Comparison of ENCODE assay signal across 8 cellular contexts in the genomic region with DNA sequence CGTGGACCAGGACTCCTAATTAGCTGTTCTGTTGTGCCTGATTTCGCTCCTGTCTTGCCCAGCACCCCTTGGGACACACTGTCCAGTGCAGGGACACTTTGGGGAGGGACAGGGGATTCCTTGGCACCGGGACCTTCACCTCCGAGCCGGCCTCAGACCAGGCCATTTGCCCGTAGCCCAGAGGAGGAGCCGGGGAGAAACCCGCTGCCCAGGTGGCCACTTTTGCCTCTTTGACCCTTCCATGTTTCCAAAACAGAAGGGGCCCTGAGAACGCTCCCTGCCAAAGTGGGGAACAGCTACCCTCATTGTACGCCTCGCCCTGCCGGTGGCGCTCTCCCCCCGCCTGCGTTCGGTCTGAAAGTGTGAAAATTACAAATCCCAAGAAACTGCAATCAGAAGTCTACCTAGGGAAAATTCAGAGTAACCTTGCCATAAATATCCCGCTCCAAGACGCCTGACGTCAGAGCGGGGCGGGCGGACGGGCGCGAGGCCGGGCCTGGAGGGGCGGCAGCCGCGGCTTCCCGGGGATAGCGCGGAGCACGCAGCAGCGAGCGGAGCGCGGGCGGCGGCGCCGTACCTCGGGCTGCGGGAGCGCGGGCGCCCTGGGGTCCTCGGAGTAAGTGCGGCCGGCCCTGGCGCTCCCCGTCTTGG. TPM values are rescaled to one million over a fixed set of nuclear protein-coding genes. Genes with fewer than 3 reads are reported as not detected.
A peak's percentile ranks its signal among the peaks of the same experiment; 100 is the strongest.
DNase-seq lines count a peak whose midpoint lies in the region; ATAC-seq and TF ChIP-seq lines count a peak whose summit lies in the region.

DAAM2 (plus strand) TSS at position 527 of the 651 bp plus-strand sequence. CDS start 63,927 bp downstream, outside the sequence.

- H3K27ac ChIP-seq in adipose tissue (ENCODE audit: low read depth, low read length) (no peak within 1 kb of the TSS), hepatocyte (peak within 1 kb of the TSS; percentile 86)

- H3K27me3 ChIP-seq in hepatocyte, result peaks cover 8% of the 10 kb centered on the region

- H4K20me1 ChIP-seq in hepatocyte (ENCODE audit: insufficient read depth, poor library complexity, severe bottlenecking), result peaks cover 2% of the 10 kb centered on the region

- H3K9me2 ChIP-seq in hepatocyte (replicated peaks; ENCODE audit: insufficient read depth), result no peaks in the 10 kb centered on the region

- peak within 1 kb of the TSS; percentile 88 for H2AFZ ChIP-seq in hepatocyte

- peak within 1 kb of the TSS; percentile 99 for H3K4me2 ChIP-seq in hepatocyte

- no peak for ATAC-seq in HG02798 (IDR thresholded peaks at IDR 0.05; ENCODE audit: poor library complexity, unreplicated experiment)

- CTCF ChIA-PET in HEK293T (lab: Yijun Ruan, JAX), result interaction anchor here (0.7 to 1.0 kb wide), 2 partner anchors 38 to 1126 kb away, joined by 3 to 5 read pairs; no protein-coding TSS in a partner anchor

- DNase-seq in HEK293T (ENCODE audit: extremely low spot score), result peak; percentile 75
- peak; percentile 78 for DNase-seq in hepatocyte (ENCODE audit: low spot score)
- DNase-seq in putamen (ENCODE audit: low spot score), result peak; percentile 69
- no peak for DNase-seq in A172 (ENCODE audit: low spot score)
- no peak for DNase-seq in middle frontal gyrus (ENCODE audit: extremely low spot score, low spot score)
- DNase-seq in COR-L47 (lab: John Stamatoyannopoulos, UW), result no peak

- peak within 1 kb of the TSS; percentile 89 for H3K4me3 ChIP-seq in hepatocyte

- 5% methylated on average over 51 of the region's 51 CpGs for WGBS in adipose tissue, 3 donors
- WGBS in hepatocyte (ENCODE audit: low lambda C conversion rate, missing lambda C conversion rate), result 6% methylated on average over 51 of the region's 51 CpGs

- H3K9me3 ChIP-seq in hepatocyte (ENCODE audit: low read depth), result no peaks in the 10 kb centered on the region

- POLR2A ChIA-PET in HEK293T (lab: Yijun Ruan, JAX), result no interaction called here

- peaks cover 16% of the 10 kb centered on the region for H3K4me1 ChIP-seq in hepatocyte (ENCODE audit: insufficient read depth)

- H3K36me3 ChIP-seq in hepatocyte (replicated peaks; ENCODE audit: insufficient read depth, low read depth), result no peaks in the 10 kb centered on the region

- peak; percentile 11 for TF ChIP-seq CTCF in hepatocyte (IDR thresholded peaks at IDR 0.05; ENCODE audit: poor library complexity)

- peaks cover 21% of the 10 kb centered on the region for H3K79me2 ChIP-seq in hepatocyte

TF ChIP-seq in HEK293T, 16 proteins besides CTCF, POLR2A, EP300 and RAD21:
- peak; percentile 52 for TF ChIP-seq PKNOX1 (IDR thresholded peaks at IDR 0.05)
- TF ChIP-seq FOXA1 (IDR thresholded peaks at IDR 0.05), result no peak
- no peak for TF ChIP-seq HDGF (IDR thresholded peaks at IDR 0.05; ENCODE audit: borderline replicate concordance)
- TF ChIP-seq BHLHE40 (IDR thresholded peaks at IDR 0.05; ENCODE audit: borderline replicate concordance), result no peak
- 0 out of 2 replicates have a peak, but pooled peaks have one; percentile 33 for TF ChIP-seq FOXM1 (IDR thresholded peaks at IDR 0.05; ENCODE audit: borderline replicate concordance)
- TF ChIP-seq L3MBTL2 (conservative IDR thresholded peaks at IDR 0.05), result peak; percentile 52
- TF ChIP-seq TARDBP (IDR thresholded peaks at IDR 0.05), result no peak
- no peak for TF ChIP-seq SUZ12 (IDR thresholded peaks at IDR 0.05)

RNA-seq across cellular contexts. Expression of gene DAAM2, which starts in this region (rescaled TPM):
- 10 to 100 TPM in 2 of 3 donors, 1 to 10 TPM in 1; 6.4 to 51.6 (median 16.7) TPM for polyA plus RNA-seq in adipose tissue
- total RNA-seq in hepatocyte, result 11.4 and 15.1 TPM in 2 replicates
- 8.3 and 11.7 TPM in 2 replicates for polyA plus RNA-seq in hepatocyte
- total RNA-seq in A172 (2014; rRNA removed; shearing (Covaris generic)), result 0.10 TPM in 1 of 2 replicates, not detected in the other

Comparison
In these comparisons a context has a peak if more than half of its experiments do, and no peak if none do; other contexts are left out.
1. RNA of gene DAAM2 (total RNA-seq): 11.4 to 15.1 TPM in hepatocyte; 0.10 TPM in A172; every median in the first group is over 10 times any median in the second.
2. DNase-seq: peak in HEK293T (single experiment), hepatocyte (single experiment) and putamen (single experiment); none in A172 (single experiment), middle frontal gyrus (single experiment) and COR-L47 (single experiment).